Comparison of ENCODE assay signal across 34 cellular contexts in genomic region chr7:105917659-105918058, GRCh38.
"Had no signal": no experiment of that assay in that cellular context is flagged by ENCODE, and none has a peak within 500 bp of the region (broad histone marks: within the 10 kb centered on the region; RNA-seq: fewer than 3 reads in every experiment).

No MANE protein-coding gene starts in this region.

- H3K9me3 ChIP-seq: adrenal gland, ascending aorta, body of pancreas, breast epithelium had no signal

- H3K27ac ChIP-seq: adrenal gland, ascending aorta, body of pancreas, brain microvascular endothelial cell, breast epithelium, cardiac muscle cell had no signal

- ATAC-seq: activated naive CD4-positive, alpha-beta T cell treated with anti-CD3 and anti-CD28 coated beads, Interleukin-2, amount 50 U/mL, for 72 hours; activated naive CD8-positive, alpha-beta T cell treated with anti-CD3 and anti-CD28 coated beads, Interleukin-2, amount 50 U/mL, for 24 hours; activated T-cell treated with anti-CD3 and anti-CD28 coated beads, Interleukin-2, amount 50 U/mL, for 4 hours; activated T-cell treated with anti-CD3 and anti-CD28 coated beads, Interleukin-2, amount 50 U/mL, for 72 hours; activated T-helper 17 cell treated with anti-CD3 and anti-CD28 coated beads, Interleukin-2, amount 50 U/mL, for 72 hours; body of pancreas had no signal

- H3K36me3 ChIP-seq: adrenal gland, brain microvascular endothelial cell, breast epithelium, cardiac muscle cell had no signal

- FAIRE-seq: astrocyte, bronchial epithelial cell had no signal

- H3K4me1 ChIP-seq: adrenal gland, ascending aorta, body of pancreas, breast epithelium had no signal

- H3K4me3 ChIP-seq: adrenal gland, ascending aorta, body of pancreas, breast epithelium, cardiac muscle cell had no signal

- DNase-seq: activated effector memory CD4-positive, alpha-beta T cell treated with anti-CD3 and anti-CD28 coated beads, Interleukin-2, amount 50 U/mL, for 16 hours; activated effector memory CD4-positive, alpha-beta T cell treated with Interleukin-2 at 50 U/mL for 16 hours; activated gamma-delta T cell; activated gamma-delta T cell treated with Interleukin-2 at 50 U/mL for 16 hours; activated naive CD4-positive, alpha-beta T cell; activated naive CD4-positive, alpha-beta T cell treated with anti-CD3 and anti-CD28 coated beads for 36 hours; activated naive CD4-positive, alpha-beta T cell treated with anti-CD3 and anti-CD28 coated beads, Interleukin-2, amount 10 ng/mL, durations not matched to agents 7 days and 5 days; activated naive CD4-positive, alpha-beta T cell treated with anti-CD3 and anti-CD28 coated beads, Interleukin-2, amount 50 U/mL, for 16 hours; activated naive CD4-positive, alpha-beta T cell treated with Interleukin-2 at 50 U/mL for 16 hours; activated naive CD8-positive, alpha-beta T cell treated with anti-CD3 and anti-CD28 coated beads for 36 hours; activated naive CD8-positive, alpha-beta T cell treated with anti-CD3 and anti-CD28 coated beads, Interleukin-2, amount 10 ng/mL, durations not matched to agents 7 days and 5 days; activated naive CD8-positive, alpha-beta T cell treated with anti-CD3 and anti-CD28 coated beads, Interleukin-2, amount 50 U/mL, for 24 hours; activated T-cell treated with anti-CD3 and anti-CD28 coated beads, Interleukin-2, amount 50 U/mL, for 1 hour; activated T-cell treated with anti-CD3 and anti-CD28 coated beads, Interleukin-2, amount 50 U/mL, for 24 hours; activated T-cell treated with anti-CD3 and anti-CD28 coated beads, Interleukin-2, amount 50 U/mL, for 4 hours; activated T-cell treated with anti-CD3 and anti-CD28 coated beads, Interleukin-2, amount 50 U/mL, for 48 hours; activated T-cell treated with anti-CD3 and anti-CD28 coated beads, Interleukin-2, amount 50 U/mL, for 72 hours; adrenal gland; amniotic stem cell; amygdala; anterior cingulate cortex; aorta; body of pancreas; brain microvascular endothelial cell; caudate nucleus; central memory CD4-positive, alpha-beta T cell; cerebellar nuclear complex had no signal

- H3K27me3 ChIP-seq: adrenal gland, ascending aorta, body of pancreas, brain microvascular endothelial cell, breast epithelium, cardiac muscle cell had no signal
